Comparison of ENCODE assay signal across 18 cellular contexts in the genomic region with DNA sequence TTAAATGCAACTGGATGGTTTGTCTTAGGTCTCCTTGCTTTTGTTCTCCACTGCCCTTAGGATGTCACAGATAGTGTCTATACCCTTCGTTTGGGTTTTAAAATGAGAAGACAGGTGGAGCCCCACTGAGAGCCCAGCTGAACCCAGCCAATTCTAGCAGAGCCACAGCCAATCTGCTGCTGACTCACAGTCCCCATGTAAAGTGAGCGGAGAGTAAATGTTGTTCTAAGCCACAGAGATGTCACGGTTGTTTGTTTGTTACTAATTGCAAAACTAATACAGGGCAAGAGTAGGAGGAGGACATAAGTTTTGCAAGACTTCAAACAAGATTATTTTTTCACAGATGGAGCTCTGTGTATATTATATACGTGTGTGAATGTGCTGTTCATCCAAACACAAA. TPM values are rescaled to one million over a fixed set of nuclear protein-coding genes. Genes with fewer than 3 reads are reported as not detected.
"Had no signal": no experiment of that assay in that cellular context is flagged by ENCODE, and none has a peak within 500 bp of the region (broad histone marks: within the 10 kb centered on the region; RNA-seq: fewer than 3 reads in every experiment).

No MANE protein-coding gene starts in this region.

- ATAC-seq: left colon; natural killer cell treated with Interleukin-12 subunit alpha and Interleukin-12 subunit beta and Interleukin-15 and Interleukin-18, amount 100 ng/mL, for 72 hours; stimulated activated effector memory CD8-positive, alpha-beta T cell treated with anti-CD3 and anti-CD28 coated beads, Interleukin-12 subunit alpha, Interleukin-12 subunit beta, amount 100 ng/mL, for 72 hours had no signal

- H3K4me1 Mint-ChIP-seq: endodermal cell; immature natural killer cell; stimulated activated effector memory CD8-positive, alpha-beta T cell treated with anti-CD3 and anti-CD28 coated beads, Interleukin-12 subunit alpha, Interleukin-12 subunit beta, amount 100 ng/mL, for 72 hours had no signal

- H3K27ac ChIP-seq: brain microvascular endothelial cell, right atrium auricular region, tibial nerve had no signal

- H3K36me3 Mint-ChIP-seq: activated naive CD8-positive, alpha-beta T cell; immature natural killer cell; memory B cell; natural killer cell treated with Interleukin-12 subunit alpha and Interleukin-12 subunit beta and Interleukin-15 and Interleukin-18, amount 100 ng/mL, for 72 hours; stimulated activated effector memory CD8-positive, alpha-beta T cell treated with anti-CD3 and anti-CD28 coated beads, Interleukin-12 subunit alpha, Interleukin-12 subunit beta, amount 100 ng/mL, for 72 hours had no signal

- H3K4me3 ChIP-seq: right atrium auricular region, smooth muscle cell, tibial nerve had no signal

- H3K9me3 ChIP-seq: right atrium auricular region, tibial nerve had no signal

- H3K27ac Mint-ChIP-seq: activated naive CD8-positive, alpha-beta T cell; endodermal cell; immature natural killer cell; memory B cell; natural killer cell treated with Interleukin-12 subunit alpha and Interleukin-12 subunit beta and Interleukin-15 and Interleukin-18, amount 100 ng/mL, for 72 hours; stimulated activated effector memory CD8-positive, alpha-beta T cell treated with anti-CD3 and anti-CD28 coated beads, Interleukin-12 subunit alpha, Interleukin-12 subunit beta, amount 100 ng/mL, for 72 hours had no signal

- DNase-seq: activated CD4-positive, alpha-beta T cell treated with anti-CD3 and anti-CD28 coated beads, Interleukin-2, amount 50 U/mL, for 1 hour; activated effector memory CD4-positive, alpha-beta T cell treated with Interleukin-2 at 50 U/mL for 16 hours; brain microvascular endothelial cell; cerebellar nuclear complex; endodermal cell; immature natural killer cell; left colon; nucleus accumbens; T-helper 2 cell had no signal

- H3K9me3 Mint-ChIP-seq: endodermal cell; memory B cell; natural killer cell treated with Interleukin-12 subunit alpha and Interleukin-12 subunit beta and Interleukin-15 and Interleukin-18, amount 100 ng/mL, for 72 hours; stimulated activated effector memory CD8-positive, alpha-beta T cell treated with anti-CD3 and anti-CD28 coated beads, Interleukin-12 subunit alpha, Interleukin-12 subunit beta, amount 100 ng/mL, for 72 hours had no signal

- H3K27me3 Mint-ChIP-seq: natural killer cell treated with Interleukin-12 subunit alpha and Interleukin-12 subunit beta and Interleukin-15 and Interleukin-18, amount 100 ng/mL, for 72 hours had no signal

- H3K4me3 Mint-ChIP-seq: activated naive CD8-positive, alpha-beta T cell; endodermal cell; immature natural killer cell; memory B cell; natural killer cell treated with Interleukin-12 subunit alpha and Interleukin-12 subunit beta and Interleukin-15 and Interleukin-18, amount 100 ng/mL, for 72 hours; stimulated activated effector memory CD8-positive, alpha-beta T cell treated with anti-CD3 and anti-CD28 coated beads, Interleukin-12 subunit alpha, Interleukin-12 subunit beta, amount 100 ng/mL, for 72 hours had no signal

- H3K4me1 ChIP-seq: right atrium auricular region had no signal

- H3K27me3 ChIP-seq: brain microvascular endothelial cell, right atrium auricular region, tibial nerve had no signal

- H3K36me3 ChIP-seq: brain microvascular endothelial cell, right atrium auricular region, tibial nerve had no signal

RNA-seq across cellular contexts. Expression of gene AGXT2, which starts 50.5 kb away (rescaled TPM):
- total RNA-seq: dermis microvascular lymphatic vessel endothelial cell; endodermal cell; left colon; natural killer cell treated with Interleukin-12 subunit alpha and Interleukin-12 subunit beta and Interleukin-15 and Interleukin-18, amount 100 ng/mL, for 72 hours; posterior vena cava; right atrium auricular region; smooth muscle cell; tibial nerve had no signal
